8 cellular contexts compared by ENCODE assay signal in genomic region chr2:191376981-191377629, GRCh38.
DNase-seq lines count a peak whose midpoint lies in the region; ATAC-seq and TF ChIP-seq lines count a peak whose summit lies in the region.

No MANE protein-coding gene starts in this region.

- peak; percentile 11 to 30 (median 27) for DNase-seq in stimulated activated CD4-positive, alpha-beta T cell treated with anti-CD3 and anti-CD28 coated beads, Interleukin-12 subunit alpha, Interleukin-12 subunit beta, amount 100 ng/mL, for 48 hours (ENCODE audit: low read depth in 2 of 3, low spot score in 1 of 3)
- DNase-seq in stimulated activated CD4-positive, alpha-beta T cell treated with anti-CD3 and anti-CD28 coated beads, Interleukin-4, amount 100 ng/mL, for 1 hour = no peak
- DNase-seq in SK-MEL-5 (ENCODE audit: low read depth, low spot score) (peak; percentile 82), foreskin keratinocyte (peak; percentile 73 to 86), pons (ENCODE audit: low spot score) (peak; percentile 85), NCI-H1436 (lab: John Stamatoyannopoulos, UW) (no peak), GM13977 (ENCODE audit: low spot score) (no peak)

- no peak overlapping the region for H3K27ac ChIP-seq in foreskin keratinocyte

- ATAC-seq in HG03378 (IDR thresholded peaks at IDR 0.05; ENCODE audit: unreplicated experiment) (peak; percentile 94), foreskin keratinocyte (peak; percentile 100)

- H3K4me1 ChIP-seq in foreskin keratinocyte = peaks cover 18% of the 10 kb centered on the region

- TF ChIP-seq CTCF in foreskin keratinocyte (conservative IDR thresholded peaks at IDR 0.05) (no peak), GM13977 (IDR thresholded peaks at IDR 0.05; ENCODE audit: extremely low read depth, insufficient read depth, missing control alignments) (no peak)

- in situ Hi-C loops in SK-MEL-5 (cut with HindIII; ENCODE audit: low pct_unique_long_range_greater_than_20kb, low sequenced_read_pairs) = no loop called here
- in situ Hi-C loops in GM13977 (cut with MboI; ENCODE audit: low pct_unique_long_range_greater_than_20kb, low sequenced_read_pairs, unreplicated experiment) = no loop called here

- no peaks in the 10 kb centered on the region for H3K27me3 ChIP-seq in foreskin keratinocyte

Comparison
In these comparisons a context has a peak if more than half of its experiments do, and no peak if none do; other contexts are left out.
1. DNase-seq: peak in stimulated activated CD4-positive, alpha-beta T cell treated with anti-CD3 and anti-CD28 coated beads, Interleukin-12 subunit alpha, Interleukin-12 subunit beta, amount 100 ng/mL, for 48 hours (3 of 3), SK-MEL-5 (single experiment), foreskin keratinocyte (2 of 2) and pons (single experiment); none in stimulated activated CD4-positive, alpha-beta T cell treated with anti-CD3 and anti-CD28 coated beads, Interleukin-4, amount 100 ng/mL, for 1 hour (single experiment), NCI-H1436 (single experiment) and GM13977 (single experiment).